Comparison of ENCODE assay signal across 12 cellular contexts in the genomic region with DNA sequence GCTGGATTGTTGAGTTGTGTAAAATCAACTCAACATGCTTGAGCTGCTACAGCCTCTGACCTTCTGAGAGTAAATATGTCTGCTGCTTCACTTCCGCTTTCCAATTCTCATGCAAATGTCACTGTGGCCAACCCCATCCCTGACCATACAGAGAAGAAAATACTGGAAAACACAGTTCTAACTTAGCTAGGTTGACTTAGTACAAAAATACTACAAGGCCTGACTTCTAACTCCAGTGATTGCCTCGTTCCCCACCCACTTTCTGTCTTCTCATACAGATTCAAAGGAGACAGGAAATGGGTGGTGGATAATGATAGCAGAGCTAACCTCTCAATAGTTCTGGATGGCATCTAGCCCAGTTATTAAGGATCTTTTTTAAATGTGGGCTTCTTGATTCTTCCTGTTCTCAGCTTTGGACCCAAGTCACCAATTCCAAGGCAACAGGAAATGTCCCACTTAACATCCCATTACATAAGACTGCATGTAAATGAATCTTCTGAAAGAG.
DNase-seq lines count a peak whose midpoint lies in the region; ATAC-seq, FAIRE-seq and TF ChIP-seq lines count a peak whose summit lies in the region.
"Had no signal": no experiment of that assay in that cellular context is flagged by ENCODE, and none has a peak within 500 bp of the region (broad histone marks: within the 10 kb centered on the region; RNA-seq: fewer than 3 reads in every experiment).

No MANE protein-coding gene starts in this region.

- H3K36me3 Mint-ChIP-seq in activated T-helper 17 cell treated with anti-CD3 and anti-CD28 coated beads, Interleukin-2, amount 50 U/mL, for 72 hours (ENCODE audit: low read depth): no peaks in the 10 kb centered on the region

- no peaks in the 10 kb centered on the region for H3K36me3 ChIP-seq in pancreas

- intact Hi-C loops in pancreas (cut with DNase I): no loop called here

- peaks cover 22% of the 10 kb centered on the region for H3K4me1 Mint-ChIP-seq in activated T-helper 17 cell treated with anti-CD3 and anti-CD28 coated beads, Interleukin-2, amount 50 U/mL, for 72 hours
- H3K4me1 Mint-ChIP-seq: central memory CD8-positive, alpha-beta T cell had no signal

- no peaks in the 10 kb centered on the region for H3K27me3 ChIP-seq in pancreas

- DNase-seq in GM12891 (ENCODE audit: insufficient read length, low spot score): no peak
- DNase-seq in cerebellar cortex (ENCODE audit: low spot score): no peak
- DNase-seq in activated effector memory CD4-positive, alpha-beta T cell treated with Interleukin-2 at 50 U/mL for 16 hours: no peak
- DNase-seq in pancreas: no peak
- DNase-seq: NCI-H187 treated with DMSO at 0.1 percent for 48 hours, Right ventricle myocardium superior had no signal

- no peaks in the 10 kb centered on the region for H3K9me3 ChIP-seq in pancreas

- ATAC-seq in GM19455 (IDR thresholded peaks at IDR 0.05; ENCODE audit: unreplicated experiment): peak; percentile 64
- ATAC-seq in HG03521 (IDR thresholded peaks at IDR 0.05; ENCODE audit: unreplicated experiment): peak; percentile 67
- no peak for ATAC-seq in activated T-helper 17 cell treated with anti-CD3 and anti-CD28 coated beads, Interleukin-2, amount 50 U/mL, for 72 hours (replicated peaks)
- ATAC-seq in GM18502 (IDR thresholded peaks at IDR 0.05; ENCODE audit: poor library complexity, unreplicated experiment): no peak
- ATAC-seq in pancreas: no peak

- peak overlapping the region; percentile 13 for H3K27ac Mint-ChIP-seq in activated T-helper 17 cell treated with anti-CD3 and anti-CD28 coated beads, Interleukin-2, amount 50 U/mL, for 72 hours

- no peak overlapping the region for H3K27ac ChIP-seq in pancreas
- H3K27ac ChIP-seq: skin epidermis had no signal

- H3K9me3 Mint-ChIP-seq in activated T-helper 17 cell treated with anti-CD3 and anti-CD28 coated beads, Interleukin-2, amount 50 U/mL, for 72 hours: peaks cover 6% of the 10 kb centered on the region

- no peaks in the 10 kb centered on the region for H3K4me1 ChIP-seq in pancreas

- no peak for TF ChIP-seq POLR2A in GM12891 (IDR thresholded peaks at IDR 0.05; ENCODE audit: low read depth, low read length)

- H3K27me3 Mint-ChIP-seq in activated T-helper 17 cell treated with anti-CD3 and anti-CD28 coated beads, Interleukin-2, amount 50 U/mL, for 72 hours: no peaks in the 10 kb centered on the region
- H3K27me3 Mint-ChIP-seq: central memory CD8-positive, alpha-beta T cell had no signal

- WGBS in pancreas, 2 donors: 85 to 93% methylated on average over 2 of the region's 2 CpGs

- H3K4me3 Mint-ChIP-seq in activated T-helper 17 cell treated with anti-CD3 and anti-CD28 coated beads, Interleukin-2, amount 50 U/mL, for 72 hours: peak overlapping the region; percentile 19
- H3K4me3 Mint-ChIP-seq: central memory CD8-positive, alpha-beta T cell had no signal

- no peak overlapping the region for H3K4me3 ChIP-seq in pancreas
- H3K4me3 ChIP-seq: skin epidermis had no signal

- no peak for TF ChIP-seq CTCF in pancreas (IDR thresholded peaks at IDR 0.05)

- FAIRE-seq in GM12891 (lab: Jason Lieb, UNC) (no peak), pancreas (lab: Jason Lieb, UNC) (no peak)

TF ChIP-seq in GM12891, 5 proteins besides CTCF, POLR2A, EP300 and RAD21:
- TF ChIP-seq SPI1 (IDR thresholded peaks at IDR 0.05; ENCODE audit: low read depth, low read length) (peak; percentile 87), PAX5 (IDR thresholded peaks at IDR 0.05; ENCODE audit: insufficient read depth, low read length, severe bottlenecking) (no peak), POU2F2 (IDR thresholded peaks at IDR 0.05; ENCODE audit: low read depth, low read length) (no peak)

Comparison
In these comparisons a context has a peak if more than half of its experiments do, and no peak if none do; other contexts are left out.
1. ATAC-seq: peak in GM19455 (single experiment) and HG03521 (single experiment); none in activated T-helper 17 cell treated with anti-CD3 and anti-CD28 coated beads, Interleukin-2, amount 50 U/mL, for 72 hours (single experiment), GM18502 (single experiment) and pancreas (0 of 4).